14 cellular contexts compared by ENCODE assay signal in genomic region chr2:131467722-131468121, GRCh38. TPM values are rescaled to one million over a fixed set of nuclear protein-coding genes. Genes with fewer than 3 reads are reported as not detected.
DNase-seq lines count a peak whose midpoint lies in the region; FAIRE-seq and TF ChIP-seq lines count a peak whose summit lies in the region.
"Not testable (repeated sequence)": the region's sequence is repeated elsewhere in the genome, so short reads cannot be mapped to it uniquely, and the experiment has no call there.
"Had no signal": no experiment of that assay in that cellular context is flagged by ENCODE, and none has a peak within 500 bp of the region (broad histone marks: within the 10 kb centered on the region; RNA-seq: fewer than 3 reads in every experiment).

No MANE protein-coding gene starts in this region.

- not testable (repeated sequence) for H3K27me3 ChIP-seq in endothelial cell of umbilical vein (ENCODE audit: control insufficient read depth in 2 of 2, insufficient read depth in 2 of 2, low read length in 2 of 2)

- dilution Hi-C loops in endothelial cell of umbilical vein (cut with MboI; ENCODE audit: extremely low pct_ligation_motif_present, low sequenced_read_pairs): not testable (repeated sequence)

- not testable (repeated sequence) for H3K9ac ChIP-seq in endothelial cell of umbilical vein (replicated peaks; ENCODE audit: extremely low read depth, insufficient read depth, low read length)

- CTCF ChIA-PET in endothelial cell of umbilical vein (lab: Charles Lee): not testable (repeated sequence)

- H3K36me3 ChIP-seq in endothelial cell of umbilical vein (ENCODE audit: control insufficient read depth in 2 of 2, extremely low read depth in 1 of 2, insufficient read depth in 2 of 2, low read length in 2 of 2): not testable (repeated sequence)

- BruUV-seq in endothelial cell of umbilical vein (replicated peaks; lab: Mats Ljungman, UMichigan): not testable (repeated sequence)

- TF ChIP-seq CTCF in endothelial cell of umbilical vein (IDR thresholded peaks at IDR 0.05; ENCODE audit: extremely low read depth in 1 of 2, insufficient read depth in 1 of 2, low read depth in 1 of 2, low read length in 2 of 2); retinal pigment epithelial cell (conservative IDR thresholded peaks at IDR 0.05; ENCODE audit: low read depth, low read length): not testable (repeated sequence)

- H3K9me1 ChIP-seq in endothelial cell of umbilical vein (replicated peaks; ENCODE audit: control insufficient read depth, extremely low read depth, insufficient read depth, low read length): not testable (repeated sequence)

- not testable (repeated sequence) for TF ChIP-seq POLR2A in endothelial cell of umbilical vein (IDR thresholded peaks at IDR 0.05; ENCODE audit: low read depth, low read length)

- not testable (repeated sequence) for H3K4me1 ChIP-seq in endothelial cell of umbilical vein (ENCODE audit: control insufficient read depth, extremely low read depth, insufficient read depth, low read length)

- intact Hi-C loops in endothelial cell of umbilical vein (cut with micrococcal nuclease): not testable (repeated sequence)

- H3K4me2 ChIP-seq in endothelial cell of umbilical vein (ENCODE audit: insufficient read depth, low read length): not testable (repeated sequence)

- not testable (repeated sequence) for H3K4me3 ChIP-seq in endothelial cell of umbilical vein (replicated peaks in 1 of 3; ENCODE audit: insufficient read depth in 1 of 3, low read depth in 1 of 3, low read length in 3 of 3); retinal pigment epithelial cell (ENCODE audit: low read length)

- H3K79me2 ChIP-seq in endothelial cell of umbilical vein (ENCODE audit: control insufficient read depth, insufficient read depth, low read length): not testable (repeated sequence)

- H3K9me3 ChIP-seq in endothelial cell of umbilical vein (replicated peaks; ENCODE audit: control insufficient read depth, insufficient read depth, low read length): not testable (repeated sequence)

- not testable (repeated sequence) for H2AFZ ChIP-seq in endothelial cell of umbilical vein (ENCODE audit: low read depth, low read length)

- DNase-seq in Ammon's horn (ENCODE audit: low spot score) (peak; percentile 24), NCI-H82 (lab: John Stamatoyannopoulos, UW) (peak; percentile 28), amniotic epithelial cell (ENCODE audit: low read depth) (peak; percentile 9), retinal pigment epithelial cell (ENCODE audit: low read depth) (peak; percentile 21)
- DNase-seq in endothelial cell of umbilical vein (ENCODE audit: low read depth, low spot score): not testable (repeated sequence)

- POLR2A ChIA-PET in endothelial cell of umbilical vein (lab: Charles Lee): not testable (repeated sequence)

- not testable (repeated sequence) for H3K27ac ChIP-seq in endothelial cell of umbilical vein (ENCODE audit: insufficient read depth, low read depth, low read length)

- not testable (repeated sequence) for H4K20me1 ChIP-seq in endothelial cell of umbilical vein (replicated peaks; ENCODE audit: control insufficient read depth, extremely low read depth, insufficient read depth, low read length)

- peak; percentile 57 for FAIRE-seq in endothelial cell of umbilical vein (lab: Jason Lieb, UNC)

RNA-seq across cellular contexts. Expression of gene TUBA3D, which starts 8.2 kb away (rescaled TPM):
- not detected in 2 replicates for total RNA-seq in endothelial cell of umbilical vein
- polyA plus RNA-seq in endothelial cell of umbilical vein: not detected in 2 replicates
- not detected in 2 replicates for polyA plus RNA-seq in endothelial cell of umbilical vein (2011; cell fraction: cytosol; rRNA removed)
- polyA plus RNA-seq in endothelial cell of umbilical vein (2011; cell fraction: nucleus; rRNA removed): not detected in 2 replicates
- polyA plus RNA-seq in endothelial cell of umbilical vein (2012): 0.15 and 0.22 TPM in 2 replicates
- not detected in 2 replicates for polyA minus RNA-seq in endothelial cell of umbilical vein
- not detected for polyA minus RNA-seq in endothelial cell of umbilical vein (2011; cell fraction: cytosol; rRNA and poly(A)+ RNA removed)
- polyA minus RNA-seq in endothelial cell of umbilical vein (2011; cell fraction: nucleus; rRNA and poly(A)+ RNA removed): not detected in 2 replicates
- total RNA-seq: A172; CD4-positive, alpha-beta memory T cell; CD4-positive, CD25-positive, alpha-beta regulatory T cell; CD8-positive, alpha-beta memory T cell; Daoy; G401; GM12878 had no signal
- polyA plus RNA-seq: A549; CD14-positive monocyte; CD4-positive, alpha-beta memory T cell; CD4-positive, CD25-positive, alpha-beta regulatory T cell had no signal

RNA-seq across cellular contexts. Expression of gene MZT2A, which starts 24.5 kb away (rescaled TPM):
- 170 and 184 TPM in 2 replicates for total RNA-seq in endothelial cell of umbilical vein
- polyA plus RNA-seq in endothelial cell of umbilical vein: 117 and 204 TPM in 2 replicates
- polyA plus RNA-seq in endothelial cell of umbilical vein (2011; cell fraction: cytosol; rRNA removed): 61.1 and 125 TPM in 2 replicates
- polyA plus RNA-seq in endothelial cell of umbilical vein (2011; cell fraction: nucleus; rRNA removed): 30.5 and 31.3 TPM in 2 replicates
- polyA plus RNA-seq in endothelial cell of umbilical vein (2012): 75.7 and 116 TPM in 2 replicates
- polyA minus RNA-seq in endothelial cell of umbilical vein: 15.9 and 17.2 TPM in 2 replicates
- polyA minus RNA-seq in endothelial cell of umbilical vein (2011; cell fraction: cytosol; rRNA and poly(A)+ RNA removed): 51.9 TPM
- polyA minus RNA-seq in endothelial cell of umbilical vein (2011; cell fraction: nucleus; rRNA and poly(A)+ RNA removed): 8.5 and 16.3 TPM in 2 replicates

RNA-seq across cellular contexts. Expression of gene CCDC74A, which starts 60.0 kb away (rescaled TPM):
- total RNA-seq in endothelial cell of umbilical vein: 6.8 and 7.0 TPM in 2 replicates
- polyA plus RNA-seq in endothelial cell of umbilical vein: 11.7 and 13.6 TPM in 2 replicates
- polyA plus RNA-seq in endothelial cell of umbilical vein (2011; cell fraction: cytosol; rRNA removed): 7.5 and 10.2 TPM in 2 replicates
- polyA plus RNA-seq in endothelial cell of umbilical vein (2011; cell fraction: nucleus; rRNA removed): 46.8 and 56.5 TPM in 2 replicates
- polyA plus RNA-seq in endothelial cell of umbilical vein (2012): 2.4 and 3.5 TPM in 2 replicates
- 4.3 and 5.9 TPM in 2 replicates for polyA minus RNA-seq in endothelial cell of umbilical vein
- polyA minus RNA-seq in endothelial cell of umbilical vein (2011; cell fraction: cytosol; rRNA and poly(A)+ RNA removed): not detected
- 6.1 and 11.1 TPM in 2 replicates for polyA minus RNA-seq in endothelial cell of umbilical vein (2011; cell fraction: nucleus; rRNA and poly(A)+ RNA removed)
- polyA plus RNA-seq: CD14-positive monocyte had no signal
